In the genomic region with DNA sequence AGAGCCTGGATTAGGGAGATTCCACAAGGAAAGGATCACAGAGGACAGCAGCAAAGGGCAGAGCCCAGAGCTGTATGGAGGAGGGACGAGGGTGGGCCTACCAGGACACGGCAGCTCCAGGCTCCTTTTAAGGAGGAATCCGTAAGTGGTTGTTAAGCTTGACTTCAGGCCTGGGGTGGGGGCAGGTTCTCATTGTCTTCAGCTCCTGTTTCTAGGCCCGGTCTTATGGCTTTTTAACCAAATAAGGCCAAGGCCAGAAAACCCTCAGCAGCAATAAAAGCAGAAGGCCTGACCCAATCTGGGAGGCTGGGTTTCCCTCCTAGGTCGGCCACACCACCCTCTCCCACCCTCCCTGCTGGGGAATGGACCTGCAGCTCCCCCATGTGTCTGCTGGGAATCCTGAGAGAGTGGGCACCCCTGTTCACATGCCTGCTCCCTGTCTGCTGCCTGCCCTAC, we compare ENCODE assay signal across 9 cellular contexts.
DNase-seq lines count a peak whose midpoint lies in the region; ATAC-seq and TF ChIP-seq lines count a peak whose summit lies in the region.
"Had no signal": no experiment of that assay in that cellular context is flagged by ENCODE, and none has a peak within 500 bp of the region (broad histone marks: within the 10 kb centered on the region; RNA-seq: fewer than 3 reads in every experiment).

No MANE protein-coding gene starts in this region.

- no peak overlapping the region; the same call in 1 of the 2 replicates for H3K27ac ChIP-seq in HUES6 (ENCODE audit: low read depth, low read length)
- peak overlapping the region; percentile 34 for H3K27ac ChIP-seq in urinary bladder (ENCODE audit: low read depth)

- ATAC-seq in GM21619 (IDR thresholded peaks at IDR 0.05; ENCODE audit: unreplicated experiment), result no peak

- no peak for TF ChIP-seq CTCF in GM10248 (IDR thresholded peaks at IDR 0.05; ENCODE audit: control extremely low read depth, extremely low read depth, low read depth, missing control alignments)

- POLR2A ChIA-PET in GM10248 (lab: Yijun Ruan, JAX), result interaction anchor here (1.3 kb wide), 1 partner anchor 75 kb away, joined by 3 read pairs; no protein-coding TSS in a partner anchor

- H3K4me3 ChIP-seq in HUES6 (ENCODE audit: low read depth, low read length) (no peak overlapping the region), urinary bladder (ENCODE audit: low read depth, low read length) (no peak overlapping the region)

- 25% methylated on average over 5 of the region's 5 CpGs for WGBS in urinary bladder

- H3K4me1 ChIP-seq in HUES6 (ENCODE audit: control insufficient read depth, insufficient read depth, low read length) (peaks cover 27% of the 10 kb centered on the region), urinary bladder (ENCODE audit: insufficient read depth) (no peaks in the 10 kb centered on the region)

- peak overlapping the region; percentile 70 for H3K9ac ChIP-seq in HUES6 (ENCODE audit: low read length)

- H3K36me3 ChIP-seq in HUES6 (ENCODE audit: control insufficient read depth, insufficient read depth, low read length) (no peaks in the 10 kb centered on the region), urinary bladder (ENCODE audit: insufficient read depth) (no peaks in the 10 kb centered on the region)

- H3K9me3 ChIP-seq in HUES6 (ENCODE audit: control insufficient read depth, insufficient read depth, low read depth, low read length), result no peaks in the 10 kb centered on the region

- CTCF ChIA-PET in GM10248 (lab: Yijun Ruan, JAX), result interaction anchor here (1.0 to 11.6 kb wide), 6 partner anchors 10 to 42 kb away, joined by 3 to 126 read pairs (median 3); no protein-coding TSS in a partner anchor

- H3K27me3 ChIP-seq in HUES6 (ENCODE audit: control insufficient read depth, insufficient read depth, low read length), result no peaks in the 10 kb centered on the region

- peak; percentile 74 for DNase-seq in astrocyte of the hippocampus (ENCODE audit: low read depth, low spot score)
- DNase-seq in iPS-NIHi11 (ENCODE audit: low spot score), result peak; percentile 55
- DNase-seq in GM10248 (ENCODE audit: extremely low spot score), result no peak
- no peak for DNase-seq in foreskin melanocyte
- DNase-seq: activated CD4-positive, alpha-beta T cell treated with anti-CD3 and anti-CD28 coated beads for 48 hours; effector memory CD4-positive, alpha-beta T cell had no signal

Comparison
In these comparisons a context has a peak if more than half of its experiments do, and no peak if none do; other contexts are left out.
1. DNase-seq: peak in astrocyte of the hippocampus (single experiment) and iPS-NIHi11 (single experiment); none in GM10248 (single experiment) and foreskin melanocyte (single experiment).